8 cellular contexts compared by ENCODE assay signal in genomic region chr12:56645201-56645716, GRCh38. TPM values are rescaled to one million over a fixed set of nuclear protein-coding genes. Genes with fewer than 3 reads are reported as not detected.
DNase-seq lines count a peak whose midpoint lies in the region; ATAC-seq and TF ChIP-seq lines count a peak whose summit lies in the region.

No MANE protein-coding gene starts in this region.

- peaks cover 23% of the 10 kb centered on the region for H3K4me1 ChIP-seq in CD8-positive, alpha-beta memory T cell (ENCODE audit: insufficient read depth, low read length)
- peaks cover 0 to 24% (median 20%) of the 10 kb centered on the region in 4 donors for H3K4me1 ChIP-seq in tibial artery

- no peak for DNase-seq in CD8-positive, alpha-beta memory T cell
- DNase-seq in NB4 (ENCODE audit: low read depth) (peak; percentile 50), choroid plexus epithelial cell (ENCODE audit: low read depth) (no peak), lung microvascular endothelial cell (ENCODE audit: low read depth in 2 of 2) (peak; percentile 43 to 45), tibial artery (peak in 1 of 2 donors; percentile 34), AG08395 (ENCODE audit: low spot score) (no peak)
- DNase-seq in stimulated activated CD4-positive, alpha-beta T cell treated with anti-CD3 and anti-CD28 coated beads, Interleukin-12 subunit alpha, Interleukin-12 subunit beta, amount 100 ng/mL, for 4 hours = no peak

- peaks cover 28 to 39% (median 39%) of the 10 kb centered on the region in 3 donors for H3K4me1 Mint-ChIP-seq in CD8-positive, alpha-beta memory T cell

- peak overlapping the region; percentile 98 for H3K27ac ChIP-seq in CD8-positive, alpha-beta memory T cell (ENCODE audit: low read depth, low read length)
- H3K27ac ChIP-seq in tibial artery = peak overlapping the region; percentile 91 to 96

- ATAC-seq in HG03280 (IDR thresholded peaks at IDR 0.05; ENCODE audit: unreplicated experiment) = no peak

- CTCF ChIA-PET in CD8-positive, alpha-beta memory T cell (lab: Charles Lee) = interaction anchor here (0.6 to 2.0 kb wide), 4 partner anchors 9 to 43 kb away, joined by 3 to 15 read pairs (median 8); no protein-coding TSS in a partner anchor

- POLR2A ChIA-PET in CD8-positive, alpha-beta memory T cell (lab: Charles Lee) = interaction anchor here (0.7 to 3.3 kb wide), 9 partner anchors 9 to 466 kb away, joined by 3 to 54 read pairs (median 16); partner anchors contain the start of genes BAZ2A, NACA, PTGES3 and STAT6

- TF ChIP-seq CTCF in NB4 (IDR thresholded peaks at IDR 0.05; ENCODE audit: low read depth, low read length) (no peak), choroid plexus epithelial cell (conservative IDR thresholded peaks at IDR 0.05; ENCODE audit: low read depth, low read length) (no peak), tibial artery (IDR thresholded peaks at IDR 0.05) (no peak)

- peak overlapping the region; percentile 76 to 100 (median 98) for H3K27ac Mint-ChIP-seq in CD8-positive, alpha-beta memory T cell

- H3K36me3 ChIP-seq in CD8-positive, alpha-beta memory T cell (ENCODE audit: insufficient read depth, low read length) = peaks cover 23% of the 10 kb centered on the region
- peaks cover 39 to 42% (median 41%) of the 10 kb centered on the region in 3 donors for H3K36me3 ChIP-seq in tibial artery

- intact Hi-C loops in tibial artery (cut with DNase I; ENCODE audit: low total_unique reads) = loop anchor here (5.0 to 10.0 kb wide), 2 partner anchors 42 to 80 kb away; partner anchors contain the start of genes NACA and PTGES3

- TF ChIP-seq POLR2A in NB4 (IDR thresholded peaks at IDR 0.05; ENCODE audit: extremely low read depth, insufficient read length) = no peak

- no peaks in the 10 kb centered on the region for H3K27me3 Mint-ChIP-seq in CD8-positive, alpha-beta memory T cell

- peak overlapping the region; percentile 79 to 99 (median 93) for H3K4me3 Mint-ChIP-seq in CD8-positive, alpha-beta memory T cell

- no peaks in the 10 kb centered on the region for H3K27me3 ChIP-seq in CD8-positive, alpha-beta memory T cell (ENCODE audit: insufficient read depth, low read length, poor library complexity, severe bottlenecking)
- H3K27me3 ChIP-seq in tibial artery = no peaks in the 10 kb centered on the region

- no peaks in the 10 kb centered on the region for H3K9me3 Mint-ChIP-seq in CD8-positive, alpha-beta memory T cell

- peak overlapping the region; percentile 100 for H3K4me3 ChIP-seq in CD8-positive, alpha-beta memory T cell (ENCODE audit: low read length)
- H3K4me3 ChIP-seq in NB4 (ENCODE audit: low read depth, low read length) = peak overlapping the region; percentile 99
- H3K4me3 ChIP-seq in choroid plexus epithelial cell (ENCODE audit: low read depth, low read length) = peak overlapping the region; percentile 100
- H3K4me3 ChIP-seq in tibial artery = peak overlapping the region; percentile 87 to 96

- no peaks in the 10 kb centered on the region for H3K9me3 ChIP-seq in CD8-positive, alpha-beta memory T cell (ENCODE audit: low read length)
- no peaks in the 10 kb centered on the region for H3K9me3 ChIP-seq in tibial artery

- peaks cover 3 to 49% (median 15%) of the 10 kb centered on the region in 3 donors for H3K36me3 Mint-ChIP-seq in CD8-positive, alpha-beta memory T cell

RNA-seq across cellular contexts. Expression of gene ATP5F1B, which starts 0.5 kb away (rescaled TPM):
- 100 to 1,000 TPM; 925 to 960 TPM for total RNA-seq in CD8-positive, alpha-beta memory T cell
- 828 TPM for polyA plus RNA-seq in CD8-positive, alpha-beta memory T cell
- total RNA-seq in lung microvascular endothelial cell = 444 and 495 TPM in 2 replicates

RNA-seq across cellular contexts. Expression of gene BAZ2A, which starts 15.1 kb away (rescaled TPM):
- total RNA-seq in CD8-positive, alpha-beta memory T cell = 10 to 100 TPM; 87.3 to 89.1 TPM
- 36.4 TPM for polyA plus RNA-seq in CD8-positive, alpha-beta memory T cell
- 15.9 and 22.6 TPM in 2 replicates for total RNA-seq in lung microvascular endothelial cell

RNA-seq across cellular contexts. Expression of gene PTGES3, which starts 42.8 kb away (rescaled TPM):
- 100 to 1,000 TPM; 431 to 437 TPM for total RNA-seq in CD8-positive, alpha-beta memory T cell
- polyA plus RNA-seq in CD8-positive, alpha-beta memory T cell = 242 TPM
- total RNA-seq in lung microvascular endothelial cell = 45.2 and 50.3 TPM in 2 replicates

Comparison
In these comparisons a context has a peak if more than half of its experiments do, and no peak if none do; other contexts are left out.
1. DNase-seq: peak in NB4 (single experiment) and lung microvascular endothelial cell (2 of 2); none in CD8-positive, alpha-beta memory T cell (0 of 5), choroid plexus epithelial cell (single experiment), AG08395 (single experiment) and stimulated activated CD4-positive, alpha-beta T cell treated with anti-CD3 and anti-CD28 coated beads, Interleukin-12 subunit alpha, Interleukin-12 subunit beta, amount 100 ng/mL, for 4 hours (single experiment).
2. Peak in every context shown above with its lines, with median percentiles within 50 percentile points of each other: H3K4me3 ChIP-seq.